9 cellular contexts compared by ENCODE assay signal in the genomic region with DNA sequence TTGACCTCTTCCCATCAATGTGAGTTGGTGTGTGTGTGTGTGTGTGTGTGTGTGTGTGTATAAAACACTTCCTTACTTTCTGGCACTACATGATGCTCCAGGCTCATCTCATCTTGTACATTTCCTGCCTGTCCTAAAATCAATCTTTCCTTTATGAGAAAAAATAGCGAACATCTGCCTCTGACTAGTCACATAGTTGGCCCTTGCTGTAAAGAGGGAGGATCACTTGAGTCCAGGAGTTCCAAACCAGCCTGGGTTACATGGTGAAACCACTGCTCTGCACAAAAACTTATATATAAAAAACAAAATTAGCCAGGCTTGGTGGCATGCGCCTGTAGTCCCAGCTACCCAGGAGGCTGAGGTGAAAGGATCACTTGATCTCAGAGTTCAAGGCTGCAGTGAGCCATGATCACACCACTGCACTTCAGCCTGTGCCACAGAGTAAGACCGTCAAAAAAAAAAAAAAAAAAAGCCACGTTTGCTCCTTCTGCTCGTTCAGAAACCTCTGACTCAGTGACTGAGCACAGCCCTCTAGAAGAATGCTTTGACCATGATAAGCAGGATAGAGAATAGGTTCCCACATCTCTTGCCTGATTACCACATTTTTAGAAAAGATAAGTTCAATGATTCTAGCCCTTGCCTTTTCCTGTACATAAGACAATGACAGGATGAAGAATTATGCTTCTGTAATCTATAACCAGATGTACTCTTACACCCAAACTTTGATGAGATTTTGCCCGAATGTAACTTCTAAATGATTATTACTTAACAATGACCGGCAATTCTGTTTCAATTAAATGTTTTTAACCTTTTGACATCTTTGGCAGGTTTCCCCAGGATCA. TPM values are rescaled to one million over a fixed set of nuclear protein-coding genes. Genes with fewer than 3 reads are reported as not detected.
DNase-seq lines count a peak whose midpoint lies in the region; ATAC-seq, FAIRE-seq and TF ChIP-seq lines count a peak whose summit lies in the region.
"Had no signal": no experiment of that assay in that cellular context is flagged by ENCODE, and none has a peak within 500 bp of the region (broad histone marks: within the 10 kb centered on the region; RNA-seq: fewer than 3 reads in every experiment).

No MANE protein-coding gene starts in this region.

- no peaks in the 10 kb centered on the region for H3K27me3 ChIP-seq in adrenal gland
- H3K27me3 ChIP-seq in keratinocyte (ENCODE audit: control insufficient read depth, extremely low read depth, insufficient read depth, low read length) = no peaks in the 10 kb centered on the region
- H3K27me3 ChIP-seq: stomach had no signal

- FAIRE-seq in keratinocyte (lab: Jason Lieb, UNC) = no peak

- H3K27ac ChIP-seq in adrenal gland = peak overlapping the region; percentile 50 to 83 (median 76)
- peak overlapping the region; percentile 33 for H3K27ac ChIP-seq in keratinocyte (ENCODE audit: control insufficient read depth, insufficient read depth, low read length)
- H3K27ac ChIP-seq: stomach had no signal

- WGBS in adrenal gland, 4 donors = 12 to 19% (median 14%) methylated on average over 7 of the region's 7 CpGs

- H3K9me1 ChIP-seq in keratinocyte (ENCODE audit: control insufficient read depth, extremely low read depth, insufficient read depth, low read length) = no peaks in the 10 kb centered on the region

- CTCF ChIA-PET in AG04449 (lab: Yijun Ruan, JAX) = interaction anchor here (2.1 kb wide), 1 partner anchor 12 kb away, joined by 5 read pairs; no protein-coding TSS in a partner anchor

- no peaks in the 10 kb centered on the region for H3K9me3 ChIP-seq in adrenal gland (replicated peaks in 1 of 3)
- H3K9me3 ChIP-seq in keratinocyte (ENCODE audit: control insufficient read depth, low read depth, low read length) = no peaks in the 10 kb centered on the region
- H3K9me3 ChIP-seq: stomach had no signal

- H4K20me1 ChIP-seq in keratinocyte (ENCODE audit: control insufficient read depth, extremely low read depth, insufficient read depth, low read length) = no peaks in the 10 kb centered on the region

- peak; percentile 69 for DNase-seq in AG04449 (ENCODE audit: low read depth, low spot score)
- peak; percentile 55 for DNase-seq in HS-5 (ENCODE audit: low read depth)
- DNase-seq in adrenal gland = peak in 6 of 7 donors; percentile 67 to 81 (median 78)
- DNase-seq in keratinocyte (ENCODE audit: low read depth, low spot score) = no peak
- DNase-seq in SK-N-DZ (ENCODE audit: low spot score) = no peak
- no peak for DNase-seq in NCI-H2081 (lab: John Stamatoyannopoulos, UW)
- no peak for DNase-seq in midbrain (lab: John Stamatoyannopoulos, UW)
- DNase-seq: stomach had no signal

- H3K79me2 ChIP-seq in keratinocyte (ENCODE audit: control insufficient read depth, insufficient read depth, low read length) = no peaks in the 10 kb centered on the region

- H3K4me2 ChIP-seq in keratinocyte (ENCODE audit: control insufficient read depth, extremely low read depth, insufficient read depth, low read depth, low read length) = peak overlapping the region; percentile 20

- H3K4me3 ChIP-seq in AG04449 (ENCODE audit: low read depth, low read length) (no peak overlapping the region), adrenal gland (no peak overlapping the region), keratinocyte (ENCODE audit: control insufficient read depth in 2 of 3, extremely low read depth in 1 of 3, insufficient read depth in 2 of 3, low read depth in 1 of 3, low read length in 3 of 3) (no peak overlapping the region)
- H3K4me3 ChIP-seq: stomach had no signal

- TF ChIP-seq CTCF in AG04449 (IDR thresholded peaks at IDR 0.05; ENCODE audit: insufficient read depth, low read length, missing control alignments) (no peak), adrenal gland (IDR thresholded peaks at IDR 0.05) (no peak), keratinocyte (optimal IDR thresholded peaks at IDR 0.05 in 1 of 3, IDR thresholded peaks at IDR 0.05 in 1 of 3, conservative IDR thresholded peaks at IDR 0.05 in 1 of 3; ENCODE audit: extremely low read depth in 1 of 3, insufficient read depth in 2 of 3, low read length in 3 of 3) (no peak)

- no peak for ATAC-seq in HG03342 (IDR thresholded peaks at IDR 0.05; ENCODE audit: unreplicated experiment)

- H3K9ac ChIP-seq in keratinocyte (ENCODE audit: control insufficient read depth, extremely low read depth, insufficient read depth, low read length) = no peak overlapping the region

- peak overlapping the region; percentile 54 for H2AFZ ChIP-seq in keratinocyte (ENCODE audit: control insufficient read depth, low read length)

- dilution Hi-C loops in keratinocyte (cut with MboI; ENCODE audit: extremely low pct_ligation_motif_present, low sequenced_read_pairs) = no loop called here

- POLR2A ChIA-PET in AG04449 (lab: Yijun Ruan, JAX) = no interaction called here

- intact Hi-C loops in adrenal gland (cut with DNase I) = no loop called here

- H3K4me1 ChIP-seq in adrenal gland (replicated peaks in 1 of 2) = peaks cover 42 to 59% of the 10 kb centered on the region in 2 donors
- H3K4me1 ChIP-seq in keratinocyte (ENCODE audit: control insufficient read depth, extremely low read depth, insufficient read depth, low read length) = peaks cover 39% of the 10 kb centered on the region

- H3K36me3 ChIP-seq in adrenal gland (replicated peaks in 1 of 2) = no peaks in the 10 kb centered on the region
- H3K36me3 ChIP-seq in keratinocyte (ENCODE audit: control insufficient read depth in 2 of 2, extremely low read depth in 1 of 2, insufficient read depth in 2 of 2, low read length in 2 of 2) = no peaks in the 10 kb centered on the region
- H3K36me3 ChIP-seq: stomach had no signal

- TF ChIP-seq POLR2A in adrenal gland (IDR thresholded peaks at IDR 0.05) = peak in 1 of 2 donors; percentile 44

RNA-seq across cellular contexts. Expression of gene ST3GAL5, which starts 45.2 kb away (rescaled TPM):
- 100 to 1,000 TPM in 4 of 8 donors, 10 to 100 TPM in 4; 61.2 to 172 (median 111) TPM for total RNA-seq in adrenal gland
- polyA plus RNA-seq in adrenal gland (10 to 100 TPM; 79.2 to 96.4 (median 79.7) TPM), keratinocyte (29.7 to 43.5 TPM (median 39.7 TPM) in 3 replicates)
- 7.1 TPM for polyA plus RNA-seq in keratinocyte (2011; ENCODE audit: low read depth)
- polyA plus RNA-seq in keratinocyte (2011; cell fraction: cytosol; rRNA removed) = 30.7 and 44.2 TPM in 2 replicates
- polyA plus RNA-seq in keratinocyte (2011; cell fraction: nucleus; rRNA removed) = 49.3 and 50.8 TPM in 2 replicates
- polyA plus RNA-seq in keratinocyte (2012; ENCODE audit: low replicate concordance) = 7.0 and 24.6 TPM in 2 replicates
- polyA minus RNA-seq in keratinocyte = 16.0 to 43.2 TPM (median 26.8 TPM) in 3 replicates
- polyA minus RNA-seq in keratinocyte (2011; cell fraction: cytosol; rRNA and poly(A)+ RNA removed) = 18.2 TPM
- polyA minus RNA-seq in keratinocyte (2011; cell fraction: nucleus; rRNA and poly(A)+ RNA removed) = 19.0 and 37.9 TPM in 2 replicates
- polyA plus RNA-seq in SK-N-DZ (2014; cell fraction: cytosol; rRNA removed) = 8.6 and 10.6 TPM in 2 replicates
- polyA plus RNA-seq in SK-N-DZ (2014; cell fraction: nucleus; rRNA removed) = 4.1 and 8.4 TPM in 2 replicates

Comparison
In these comparisons a context has a peak if more than half of its experiments do, and no peak if none do; other contexts are left out.
1. DNase-seq: peak in AG04449 (single experiment), HS-5 (single experiment) and adrenal gland (6 of 7); none in keratinocyte (single experiment), SK-N-DZ (single experiment), NCI-H2081 (0 of 2) and midbrain (single experiment).